20 cellular contexts compared by ENCODE assay signal in the genomic region with DNA sequence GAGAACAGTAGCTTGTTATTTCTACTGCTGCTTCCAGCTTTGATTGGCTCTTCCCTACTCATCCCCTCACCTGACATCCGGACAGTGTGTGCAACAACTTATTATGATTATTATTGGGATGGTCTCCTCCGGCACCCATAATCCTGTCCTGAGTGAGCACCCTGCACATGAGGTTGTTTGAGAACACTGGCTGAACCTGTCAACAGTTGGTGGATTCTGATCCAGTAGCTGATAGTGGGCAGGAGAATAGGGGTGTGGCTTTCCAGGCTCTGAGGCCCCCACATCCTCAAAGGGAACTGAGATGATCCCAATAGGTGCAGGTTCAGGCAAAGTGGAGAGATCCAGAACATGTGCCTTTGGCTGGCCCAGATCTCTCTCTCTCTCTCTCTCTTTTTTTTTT.
DNase-seq lines count a peak whose midpoint lies in the region; ATAC-seq and TF ChIP-seq lines count a peak whose summit lies in the region.
"Had no signal": no experiment of that assay in that cellular context is flagged by ENCODE, and none has a peak within 500 bp of the region (broad histone marks: within the 10 kb centered on the region; RNA-seq: fewer than 3 reads in every experiment).

No MANE protein-coding gene starts in this region.

- no peaks in the 10 kb centered on the region for H3K9me3 Mint-ChIP-seq in activated CD8-positive, alpha-beta T cell treated with anti-CD3 and anti-CD28 coated beads for 36 hours
- H3K9me3 Mint-ChIP-seq in activated CD8-positive, alpha-beta T cell treated with anti-CD3 and anti-CD28 coated beads, Interleukin-2, amount 10 ng/mL, durations not matched to agents 7 days and 5 days (ENCODE audit: insufficient read depth) = no peaks in the 10 kb centered on the region
- no peaks in the 10 kb centered on the region for H3K9me3 Mint-ChIP-seq in CD14-positive monocyte
- H3K9me3 Mint-ChIP-seq in T-cell = no peaks in the 10 kb centered on the region
- H3K9me3 Mint-ChIP-seq in immature natural killer cell = no peaks in the 10 kb centered on the region
- H3K9me3 Mint-ChIP-seq: endodermal cell, WTC11 had no signal

- intact Hi-C loops in activated CD8-positive, alpha-beta T cell treated with anti-CD3 and anti-CD28 coated beads for 36 hours (cut with micrococcal nuclease) = loop anchor here (2.0 to 5.0 kb wide), 4 partner anchors 39 to 109 kb away; a partner anchor contains a TSS
- intact Hi-C loops in CD14-positive monocyte (cut with micrococcal nuclease) (loop anchor here in 1 of 2 donors (5.0 kb wide), 2 partner anchors 51 to 81 kb away; no protein-coding TSS in a partner anchor), left ventricle myocardium superior (cut with micrococcal nuclease) (no loop called here)

- no peak overlapping the region for H3K4me3 Mint-ChIP-seq in activated CD8-positive, alpha-beta T cell treated with anti-CD3 and anti-CD28 coated beads for 36 hours
- no peak overlapping the region for H3K4me3 Mint-ChIP-seq in activated CD8-positive, alpha-beta T cell treated with anti-CD3 and anti-CD28 coated beads, Interleukin-2, amount 10 ng/mL, durations not matched to agents 7 days and 5 days
- H3K4me3 Mint-ChIP-seq in CD14-positive monocyte (no peak overlapping the region), T-cell (peak overlapping the region in 1 of 3 donors; percentile 87), immature natural killer cell (peak overlapping the region in 4 of 5 donors; percentile 11 to 68 (median 52))
- H3K4me3 Mint-ChIP-seq: endodermal cell, WTC11 had no signal

- CTCF ChIA-PET in activated CD8-positive, alpha-beta T cell treated with anti-CD3 and anti-CD28 coated beads for 36 hours (lab: Charles Lee) = interaction anchor here (1.2 to 6.5 kb wide), 10 partner anchors 14 to 99 kb away, joined by 3 to 56 read pairs (median 7); no protein-coding TSS in a partner anchor
- CTCF ChIA-PET in activated CD8-positive, alpha-beta T cell treated with anti-CD3 and anti-CD28 coated beads, Interleukin-2, amount 10 ng/mL, durations not matched to agents 7 days and 5 days (lab: Charles Lee) = interaction anchor here (1.1 to 3.5 kb wide), 8 partner anchors 15 to 181 kb away, joined by 3 to 16 read pairs (median 8); no protein-coding TSS in a partner anchor
- CTCF ChIA-PET in T-cell (lab: Charles Lee) = interaction anchor here (0.6 to 1.4 kb wide), 5 partner anchors 13 to 96 kb away, joined by 3 to 5 read pairs (median 3); no protein-coding TSS in a partner anchor

- H3K27ac Mint-ChIP-seq in activated CD8-positive, alpha-beta T cell treated with anti-CD3 and anti-CD28 coated beads for 36 hours = peak overlapping the region; percentile 10
- no peak overlapping the region for H3K27ac Mint-ChIP-seq in activated CD8-positive, alpha-beta T cell treated with anti-CD3 and anti-CD28 coated beads, Interleukin-2, amount 10 ng/mL, durations not matched to agents 7 days and 5 days
- peak overlapping the region in 4 of 7 donors; percentile 2 to 31 (median 6) for H3K27ac Mint-ChIP-seq in CD14-positive monocyte
- peak overlapping the region; percentile 94 to 95 for H3K27ac Mint-ChIP-seq in T-cell
- peak overlapping the region in 4 of 6 donors; percentile 46 to 81 (median 62) for H3K27ac Mint-ChIP-seq in immature natural killer cell
- H3K27ac Mint-ChIP-seq: endodermal cell, WTC11 had no signal

- no peak for ATAC-seq in activated CD8-positive, alpha-beta T cell treated with anti-CD3 and anti-CD28 coated beads for 36 hours
- no peak for ATAC-seq in activated CD8-positive, alpha-beta T cell treated with anti-CD3 and anti-CD28 coated beads, Interleukin-2, amount 10 ng/mL, durations not matched to agents 7 days and 5 days
- ATAC-seq in T-cell (replicated peaks in 1 of 4) (no peak), HG03159 (IDR thresholded peaks at IDR 0.05; ENCODE audit: unreplicated experiment) (no peak), HG03378 (IDR thresholded peaks at IDR 0.05; ENCODE audit: unreplicated experiment) (no peak), left ventricle myocardium superior (no peak)
- ATAC-seq: A549, body of pancreas, right cardiac atrium, WTC11 had no signal

- no peaks in the 10 kb centered on the region for H3K36me3 Mint-ChIP-seq in activated CD8-positive, alpha-beta T cell treated with anti-CD3 and anti-CD28 coated beads for 36 hours (ENCODE audit: low read depth)
- H3K36me3 Mint-ChIP-seq in activated CD8-positive, alpha-beta T cell treated with anti-CD3 and anti-CD28 coated beads, Interleukin-2, amount 10 ng/mL, durations not matched to agents 7 days and 5 days (ENCODE audit: low read depth) = peaks cover 2% of the 10 kb centered on the region
- H3K36me3 Mint-ChIP-seq in CD14-positive monocyte = peaks cover 39 to 42% of the 10 kb centered on the region in 2 donors
- H3K36me3 Mint-ChIP-seq in T-cell = peaks cover 18% of the 10 kb centered on the region
- H3K36me3 Mint-ChIP-seq in immature natural killer cell = peaks cover 0 to 12% (median 9%) of the 10 kb centered on the region in 3 donors
- H3K36me3 Mint-ChIP-seq: WTC11 had no signal

- POLR2A ChIA-PET in activated CD8-positive, alpha-beta T cell treated with anti-CD3 and anti-CD28 coated beads for 36 hours (lab: Charles Lee) = interaction anchor here (0.5 to 11.7 kb wide), 17 partner anchors 11 to 107 kb away, joined by 3 to 183 read pairs (median 8); a partner anchor contains a TSS
- POLR2A ChIA-PET in activated CD8-positive, alpha-beta T cell treated with anti-CD3 and anti-CD28 coated beads, Interleukin-2, amount 10 ng/mL, durations not matched to agents 7 days and 5 days (lab: Charles Lee) = interaction anchor here (1.2 to 3.8 kb wide), 3 partner anchors 14 to 101 kb away, joined by 3 to 18 read pairs (median 10); no protein-coding TSS in a partner anchor
- POLR2A ChIA-PET in T-cell (lab: Charles Lee) = no interaction called here

- no peak for TF ChIP-seq CTCF in activated CD8-positive, alpha-beta T cell treated with anti-CD3 and anti-CD28 coated beads for 36 hours (IDR thresholded peaks at IDR 0.05)
- TF ChIP-seq CTCF in CD14-positive monocyte (IDR thresholded peaks at IDR 0.05) = no peak

- no peak for DNase-seq in activated CD8-positive, alpha-beta T cell treated with anti-CD3 and anti-CD28 coated beads for 36 hours
- DNase-seq in activated CD8-positive, alpha-beta T cell treated with anti-CD3 and anti-CD28 coated beads, Interleukin-2, amount 10 ng/mL, durations not matched to agents 7 days and 5 days = no peak
- DNase-seq in CD14-positive monocyte (ENCODE audit: low spot score) (no peak), T-cell (no peak), immature natural killer cell (no peak), left ventricle myocardium superior (no peak)
- DNase-seq: activated naive CD4-positive, alpha-beta T cell treated with Interleukin-2 at 50 U/mL for 16 hours; body of pancreas; endodermal cell; kidney glomerular epithelial cell; NCI-H1105; NCI-H2107; NCI-H510A treated with DMSO at 0.1 percent for 48 hours; Peyer's patch; right cardiac atrium; testis had no signal

- H3K27me3 Mint-ChIP-seq in activated CD8-positive, alpha-beta T cell treated with anti-CD3 and anti-CD28 coated beads for 36 hours = no peaks in the 10 kb centered on the region
- H3K27me3 Mint-ChIP-seq in activated CD8-positive, alpha-beta T cell treated with anti-CD3 and anti-CD28 coated beads, Interleukin-2, amount 10 ng/mL, durations not matched to agents 7 days and 5 days (ENCODE audit: low read depth) = peaks cover 26% of the 10 kb centered on the region
- peaks cover 0 to 3% (median 0%) of the 10 kb centered on the region in 3 donors for H3K27me3 Mint-ChIP-seq in CD14-positive monocyte (ENCODE audit: low read depth in 3 of 3)
- no peaks in the 10 kb centered on the region for H3K27me3 Mint-ChIP-seq in T-cell
- peaks cover 0 to 4% (median 0%) of the 10 kb centered on the region in 3 donors for H3K27me3 Mint-ChIP-seq in immature natural killer cell (ENCODE audit: low read depth in 3 of 3)

- peaks cover 77% of the 10 kb centered on the region for H3K4me1 Mint-ChIP-seq in activated CD8-positive, alpha-beta T cell treated with anti-CD3 and anti-CD28 coated beads for 36 hours (ENCODE audit: low read depth)
- peaks cover 63% of the 10 kb centered on the region for H3K4me1 Mint-ChIP-seq in activated CD8-positive, alpha-beta T cell treated with anti-CD3 and anti-CD28 coated beads, Interleukin-2, amount 10 ng/mL, durations not matched to agents 7 days and 5 days (ENCODE audit: low read depth)
- H3K4me1 Mint-ChIP-seq in CD14-positive monocyte = peaks cover 68% of the 10 kb centered on the region
- peaks cover 82 to 86% (median 84%) of the 10 kb centered on the region in 3 donors for H3K4me1 Mint-ChIP-seq in T-cell
- H3K4me1 Mint-ChIP-seq in immature natural killer cell = peaks cover 80 to 83% of the 10 kb centered on the region in 2 donors

Comparison
In these comparisons a context has a peak if more than half of its experiments do, and no peak if none do; other contexts are left out.
1. H3K4me3 Mint-ChIP-seq: peak in immature natural killer cell (4 of 5); none in activated CD8-positive, alpha-beta T cell treated with anti-CD3 and anti-CD28 coated beads for 36 hours (single experiment), activated CD8-positive, alpha-beta T cell treated with anti-CD3 and anti-CD28 coated beads, Interleukin-2, amount 10 ng/mL, durations not matched to agents 7 days and 5 days (single experiment) and CD14-positive monocyte (0 of 2).
2. POLR2A ChIA-PET loops: an anchor here in activated CD8-positive, alpha-beta T cell treated with anti-CD3 and anti-CD28 coated beads for 36 hours (0.5 to 11.7 kb wide) and activated CD8-positive, alpha-beta T cell treated with anti-CD3 and anti-CD28 coated beads, Interleukin-2, amount 10 ng/mL, durations not matched to agents 7 days and 5 days (1.2 to 3.8 kb wide); none called in T-cell.